9 cellular contexts compared by ENCODE assay signal in the genomic region with DNA sequence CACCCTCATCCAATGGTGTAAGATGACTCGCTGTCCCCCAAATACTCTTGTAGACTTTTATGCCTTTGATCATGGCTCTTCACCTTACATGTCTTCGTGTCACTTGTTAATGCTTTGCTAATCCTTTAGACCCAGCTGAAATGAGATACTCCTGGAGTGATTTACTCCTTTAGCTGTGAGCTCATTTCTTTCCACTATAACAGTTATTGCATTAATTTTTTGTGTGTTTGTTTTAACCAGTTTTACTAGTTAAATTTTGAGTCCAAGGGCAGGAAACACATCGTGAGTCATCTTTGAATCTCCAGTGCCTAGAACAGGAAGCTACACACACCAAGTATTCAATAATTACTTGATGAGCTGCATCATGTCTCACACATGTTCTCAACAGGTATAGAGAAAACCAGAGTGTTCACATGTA. TPM values are rescaled to one million over a fixed set of nuclear protein-coding genes. Genes with fewer than 3 reads are reported as not detected.
A peak's percentile ranks its signal among the peaks of the same experiment; 100 is the strongest.
DNase-seq lines count a peak whose midpoint lies in the region; ATAC-seq, FAIRE-seq and TF ChIP-seq lines count a peak whose summit lies in the region.
"Had no signal": no experiment of that assay in that cellular context is flagged by ENCODE, and none has a peak within 500 bp of the region (broad histone marks: within the 10 kb centered on the region; RNA-seq: fewer than 3 reads in every experiment).

No MANE protein-coding gene starts in this region.

- H3K4me2 ChIP-seq in MM.1S (ENCODE audit: low read depth, low read length), result no peak overlapping the region
- peak overlapping the region; percentile 4 for H3K4me2 ChIP-seq in GM12878 (ENCODE audit: control insufficient read depth, insufficient read depth)
- no peak overlapping the region for H3K4me2 ChIP-seq in mesendoderm (ENCODE audit: low read length)

- no peak for TF ChIP-seq RAD21 in GM12878 (IDR thresholded peaks at IDR 0.05; ENCODE audit: insufficient read depth, low read depth, low read length)

- H3K23ac ChIP-seq in mesendoderm (ENCODE audit: low read length), result no peak overlapping the region

- no peak for TF ChIP-seq CTCF in MM.1S (IDR thresholded peaks at IDR 0.05; ENCODE audit: low read length)
- TF ChIP-seq CTCF in GM12878 (IDR thresholded peaks at IDR 0.05 in 2 of 3, conservative IDR thresholded peaks at IDR 0.05 in 1 of 3; ENCODE audit: control insufficient read depth in 2 of 3, extremely low read depth in 1 of 3, insufficient read depth in 1 of 3, low read depth in 3 of 3, low read length in 3 of 3), result no peak

- no peak overlapping the region for H3K4ac ChIP-seq in mesendoderm (ENCODE audit: low read depth, low read length)

- ATAC-seq in GM12878, result peak; percentile 73

- POLR2A ChIA-PET in GM12878 (lab: Charles Lee), result interaction anchor here (0.8 to 1.7 kb wide), 7 partner anchors 9 to 112 kb away, joined by 3 to 6 read pairs (median 3); a partner anchor contains a TSS

- no peaks in the 10 kb centered on the region for H3K9me2 ChIP-seq in MM.1S (replicated peaks; ENCODE audit: insufficient read depth, low read length)

- H2AFZ ChIP-seq in MM.1S (ENCODE audit: low read length) (no peak overlapping the region), GM12878 (ENCODE audit: control insufficient read depth, low read depth, low read length) (peak overlapping the region; percentile 2)

- no peak overlapping the region for H2AK5ac ChIP-seq in mesendoderm (ENCODE audit: low read length)

- no peak overlapping the region for H2BK120ac ChIP-seq in mesendoderm (ENCODE audit: low read depth, low read length)

- H3K27me3 ChIP-seq in MM.1S (replicated peaks; ENCODE audit: insufficient read depth, low read length) (no peaks in the 10 kb centered on the region), GM12878 (replicated peaks in 1 of 2; ENCODE audit: control insufficient read depth in 2 of 2, insufficient read depth in 2 of 2, low read length in 1 of 2) (no peaks in the 10 kb centered on the region), mesendoderm (ENCODE audit: insufficient read depth, low read length, poor library complexity) (no peaks in the 10 kb centered on the region), HAP-1 (ENCODE audit: low read depth) (no peaks in the 10 kb centered on the region)

- H3K4me1 ChIP-seq in MM.1S (ENCODE audit: low read length), result peaks cover 43% of the 10 kb centered on the region
- H3K4me1 ChIP-seq in GM12878 (ENCODE audit: control insufficient read depth, insufficient read depth, low read length), result peaks cover 31% of the 10 kb centered on the region
- no peaks in the 10 kb centered on the region for H3K4me1 ChIP-seq in mesendoderm (ENCODE audit: control insufficient read depth, low read depth, low read length)
- H3K4me1 ChIP-seq in HAP-1, result peaks cover 2% of the 10 kb centered on the region

- no peak overlapping the region for H3K9ac ChIP-seq in MM.1S (ENCODE audit: low read length)
- no peak overlapping the region for H3K9ac ChIP-seq in GM12878 (ENCODE audit: control insufficient read depth, insufficient read depth, low read length)
- no peak overlapping the region for H3K9ac ChIP-seq in mesendoderm (ENCODE audit: low read length)

- H3K4me3 ChIP-seq in MM.1S (ENCODE audit: low read length), result no peak overlapping the region
- no peak overlapping the region for H3K4me3 ChIP-seq in GM12878
- no peak overlapping the region for H3K4me3 ChIP-seq in mesendoderm (ENCODE audit: low read length)
- no peak overlapping the region for H3K4me3 ChIP-seq in HAP-1

- no peak overlapping the region for H3K56ac ChIP-seq in mesendoderm (ENCODE audit: low read length)

- H4K5ac ChIP-seq in mesendoderm (ENCODE audit: low read length), result no peak overlapping the region

- in situ Hi-C loops in GM12878 (cut with MboI) (no loop called here), HAP-1 (cut with MboI; ENCODE audit: low sequenced_read_pairs) (no loop called here)

- no peak overlapping the region for H2BK5ac ChIP-seq in mesendoderm (ENCODE audit: low read length)

- no TSS peak for BruUV-seq in GM12878 (replicated peaks; lab: Mats Ljungman, UMichigan)

- SMC1A ChIA-PET in GM12878 (lab: Charles Lee; ENCODE audit: uncharacterized antibody, unreplicated experiment), result interaction anchor here (0.7 to 2.6 kb wide), 7 partner anchors 9 to 88 kb away, joined by 3 to 12 read pairs (median 3); a partner anchor contains a TSS

- no peak for TF ChIP-seq POLR2A in GM12878 (IDR thresholded peaks at IDR 0.05; ENCODE audit: low read depth, low read length)

- RAD21 ChIA-PET in GM12878 (lab: Charles Lee; ENCODE audit: unreplicated experiment), result interaction anchor here (0.9 to 3.6 kb wide), 4 partner anchors 9 to 90 kb away, joined by 4 to 17 read pairs (median 10); a partner anchor contains a TSS

- H3K27ac ChIP-seq in MM.1S (ENCODE audit: low read length) (peak overlapping the region; percentile 14; the same call in 1 of the 2 replicates), GM12878 (ENCODE audit: control insufficient read depth, insufficient read depth) (peak overlapping the region; percentile 54), mesendoderm (ENCODE audit: low read depth, low read length) (no peak overlapping the region)

- CTCF ChIA-PET in GM12878 (lab: Yijun Ruan, JAX), result interaction anchor here (0.6 to 3.3 kb wide), 10 partner anchors 9 to 117 kb away, joined by 3 to 39 read pairs (median 5); a partner anchor contains a TSS

- DNase-seq in GM04503 (ENCODE audit: low read depth), result peak; percentile 30
- DNase-seq in MM.1S, result no peak
- DNase-seq in GM12878 (ENCODE audit: low read depth, low spot score), result no peak
- peak; percentile 62 for DNase-seq in renal cortical epithelial cell (ENCODE audit: low read depth)
- DNase-seq in putamen (ENCODE audit: low spot score), result no peak
- DNase-seq in mesendoderm, result no peak
- no peak for DNase-seq in posterior cingulate gyrus
- DNase-seq in HAP-1 (ENCODE audit: low spot score in 2 of 2), result no peak
- DNase-seq: NCI-H1048 had no signal

- H3K79me2 ChIP-seq in MM.1S (ENCODE audit: low read length), result peaks cover 84% of the 10 kb centered on the region
- peaks cover 12% of the 10 kb centered on the region for H3K79me2 ChIP-seq in GM12878 (ENCODE audit: control insufficient read depth, insufficient read depth, low read length)
- peaks cover 3% of the 10 kb centered on the region for H3K79me2 ChIP-seq in mesendoderm (ENCODE audit: control insufficient read depth, insufficient read depth, low read length)

- WGBS in GM12878 (ENCODE audit: insufficient coverage, insufficient replicate concordance, low lambda C conversion rate, missing lambda C conversion rate), result 0% methylated on average over 3 of the region's 3 CpGs
- WGBS in mesendoderm (ENCODE audit: extremely low coverage, insufficient coverage, low lambda C conversion rate), result no CpG with 5 or more reads among the region's 3 CpGs

- FAIRE-seq in GM12878 (lab: Jason Lieb, UNC), result peak; percentile 80

- H3F3A ChIP-seq in MM.1S (ENCODE audit: insufficient read depth, low read length), result peaks cover 35% of the 10 kb centered on the region

- H4K20me1 ChIP-seq in MM.1S (ENCODE audit: insufficient read depth, low read length), result no peaks in the 10 kb centered on the region
- no peaks in the 10 kb centered on the region for H4K20me1 ChIP-seq in GM12878 (ENCODE audit: control insufficient read depth, insufficient read depth)

- H2BK15ac ChIP-seq in mesendoderm (replicated peaks; ENCODE audit: low read depth), result no peak overlapping the region

- no peak for TF ChIP-seq EP300 in GM12878 (IDR thresholded peaks at IDR 0.05; ENCODE audit: borderline replicate concordance in 1 of 2, control insufficient read depth in 1 of 2, low read depth in 2 of 2, low read length in 2 of 2)

- H3K18ac ChIP-seq in mesendoderm (ENCODE audit: low read length), result no peak overlapping the region

- H3K36me3 ChIP-seq in MM.1S (replicated peaks; ENCODE audit: insufficient read depth, low read length) (peaks cover 3% of the 10 kb centered on the region; the same call in 1 of the 2 replicates), GM12878 (ENCODE audit: control insufficient read depth in 2 of 2, insufficient read depth in 2 of 2, low read length in 1 of 2) (no peaks in the 10 kb centered on the region), mesendoderm (ENCODE audit: control insufficient read depth, insufficient read depth, low read length) (no peaks in the 10 kb centered on the region), HAP-1 (replicated peaks) (no peaks in the 10 kb centered on the region)

- H4K8ac ChIP-seq in mesendoderm (ENCODE audit: low read depth, low read length), result no peak overlapping the region

- intact Hi-C loops in GM12878 (cut with micrococcal nuclease; ENCODE audit: unreplicated experiment) (no loop called here), posterior cingulate gyrus (cut with DNase I) (no loop called here)

- H3K9me3 ChIP-seq in MM.1S (replicated peaks; ENCODE audit: insufficient read depth, low read length) (no peaks in the 10 kb centered on the region), GM12878 (replicated peaks; ENCODE audit: control insufficient read depth, insufficient read depth, low read length) (no peaks in the 10 kb centered on the region), HAP-1 (no peaks in the 10 kb centered on the region)

- H3K79me1 ChIP-seq in mesendoderm (ENCODE audit: low read length), result peaks cover 3% of the 10 kb centered on the region

RNA-seq across cellular contexts. Expression of a gene that starts 6.5 kb away (rescaled TPM):
- total RNA-seq in GM12878 (2013; cell fraction: nucleolus; rRNA removed), result 33.8 and 38.5 TPM in 2 replicates
- total RNA-seq in GM12878 (2014; rRNA removed) (36.7 and 37.3 TPM in 2 replicates), GM12878 (2014; rRNA removed; fragmentation: Illumina TruSeq; extraction: Trizol) (43.8 and 47.9 TPM in 2 replicates), GM12878 (2021) (42.7 and 43.6 TPM in 2 replicates), renal cortical epithelial cell (14.8 and 35.6 TPM in 2 replicates)
- 20.5 TPM for polyA plus RNA-seq in GM12878 (2011; ENCODE audit: low read depth)
- polyA plus RNA-seq in GM12878 (2011; rRNA removed) (36.1 and 40.1 TPM in 2 replicates), GM12878 (2014; fragmentation: Illumina TruSeq; extraction: Trizol) (52.8 and 55.0 TPM in 2 replicates), GM12878 (2014; fragmentation: Nextera tagmentation; extraction: Ambion mirVana) (10 to 100 TPM in 1 of 2 experiments, 1 to 10 TPM in 1; 9.1 to 18.3 TPM), GM12878 (2014; rRNA removed) (34.7 and 35.8 TPM in 2 replicates), GM12878 (2016; fragmentation: Nextera tagmentation; extraction: Ambion mirVana) (10 to 100 TPM; 47.5 to 51.6 TPM)
- polyA plus RNA-seq in GM12878 (2011; cell fraction: cytosol; rRNA removed), result 30.9 and 31.3 TPM in 2 replicates
- 20.5 and 25.6 TPM in 2 replicates for polyA plus RNA-seq in GM12878 (2011; cell fraction: nucleus; rRNA removed)
- polyA plus RNA-seq in GM12878 (2012), result 23.4 and 27.5 TPM in 2 replicates
- polyA minus RNA-seq in GM12878 (2011; rRNA and poly(A)+ RNA removed), result 47.4 and 57.4 TPM in 2 replicates
- 18.8 and 22.7 TPM in 2 replicates for polyA minus RNA-seq in GM12878 (2011; cell fraction: cytosol; rRNA and poly(A)+ RNA removed)
- 10.6 and 22.3 TPM in 2 replicates for polyA minus RNA-seq in GM12878 (2011; cell fraction: nucleus; rRNA and poly(A)+ RNA removed)
- polyA plus RNA-seq in mesendoderm (2013, experiment 1 of 2), result 65.6 TPM
- polyA plus RNA-seq in mesendoderm (2013, experiment 2 of 2), result 66.3 TPM

RNA-seq across cellular contexts. Expression of a gene that starts 27.2 kb away (rescaled TPM):
- 30.2 and 35.1 TPM in 2 replicates for total RNA-seq in GM12878 (2013; cell fraction: nucleolus; rRNA removed)
- total RNA-seq in GM12878 (2014; rRNA removed) (5.2 and 7.0 TPM in 2 replicates), GM12878 (2014; rRNA removed; fragmentation: Illumina TruSeq; extraction: Trizol) (2.6 and 2.8 TPM in 2 replicates), GM12878 (2021) (28.5 and 37.0 TPM in 2 replicates), renal cortical epithelial cell (61.6 and 195 TPM in 2 replicates)
- polyA plus RNA-seq in GM12878 (2011; ENCODE audit: low read depth), result 6.2 TPM
- polyA plus RNA-seq in GM12878 (2011; rRNA removed) (1.2 and 2.0 TPM in 2 replicates), GM12878 (2014; fragmentation: Illumina TruSeq; extraction: Trizol) (7.0 and 7.9 TPM in 2 replicates), GM12878 (2014; fragmentation: Nextera tagmentation; extraction: Ambion mirVana) (under 1 TPM; 0.13 to 0.47 TPM), GM12878 (2014; rRNA removed) (10.5 and 11.6 TPM in 2 replicates), GM12878 (2016; fragmentation: Nextera tagmentation; extraction: Ambion mirVana) (10 to 100 TPM; 12.9 to 15.9 TPM)
- polyA plus RNA-seq in GM12878 (2011; cell fraction: cytosol; rRNA removed), result 1.1 and 1.9 TPM in 2 replicates
- 23.0 and 23.5 TPM in 2 replicates for polyA plus RNA-seq in GM12878 (2011; cell fraction: nucleus; rRNA removed)
- 21.5 and 24.4 TPM in 2 replicates for polyA plus RNA-seq in GM12878 (2012)
- polyA minus RNA-seq in GM12878 (2011; rRNA and poly(A)+ RNA removed), result 2.4 and 3.7 TPM in 2 replicates
- polyA minus RNA-seq in GM12878 (2011; cell fraction: cytosol; rRNA and poly(A)+ RNA removed), result 3.3 and 3.7 TPM in 2 replicates
- polyA minus RNA-seq in GM12878 (2011; cell fraction: nucleus; rRNA and poly(A)+ RNA removed), result 6.7 and 6.8 TPM in 2 replicates
- polyA plus RNA-seq in mesendoderm (2013, experiment 1 of 2), result 5.0 TPM
- 4.7 TPM for polyA plus RNA-seq in mesendoderm (2013, experiment 2 of 2)

Comparison
In these comparisons a context has a peak if more than half of its experiments do, and no peak if none do; other contexts are left out.
1. DNase-seq: peak in GM04503 (single experiment) and renal cortical epithelial cell (single experiment); none in MM.1S (single experiment), GM12878 (single experiment), putamen (single experiment), mesendoderm (single experiment), posterior cingulate gyrus (0 of 10) and HAP-1 (0 of 2).